Comparison of ENCODE assay signal across 1 cellular context in genomic region chr12:130971871-130972588, GRCh38.
TF ChIP-seq lines count a peak whose summit lies in the region.

No MANE protein-coding gene starts in this region.

TF ChIP-seq in HepG2, 621 proteins besides CTCF, POLR2A, EP300 and RAD21 (continued from another document and continues in another):
- no peak for TF ChIP-seq ZNF276 (CRISPR knock-in tag; IDR thresholded peaks at IDR 0.05; ENCODE audit: low read depth)
- TF ChIP-seq U2AF1 (optimal IDR thresholded peaks at IDR 0.05; ENCODE audit: low read depth, low read length), result no peak
- no peak for TF ChIP-seq PRDM4 (CRISPR knock-in tag; IDR thresholded peaks at IDR 0.05; ENCODE audit: borderline replicate concordance)
- TF ChIP-seq MBNL3 (CRISPR knock-in tag; conservative IDR thresholded peaks at IDR 0.05), result no peak
- TF ChIP-seq ELF3 (CRISPR knock-in tag; IDR thresholded peaks at IDR 0.05), result peak; percentile 61; the same call in 1 of the 2 replicates
- no peak for TF ChIP-seq ZNF773 (CRISPR knock-in tag; IDR thresholded peaks at IDR 0.05; ENCODE audit: borderline replicate concordance)
- no peak for TF ChIP-seq AGO1 (IDR thresholded peaks at IDR 0.05; ENCODE audit: low read depth, low read length, poor library complexity, severe bottlenecking)
- TF ChIP-seq TBP (CRISPR knock-in tag; IDR thresholded peaks at IDR 0.05), result no peak
- 0 out of 2 replicates have a peak, but pooled peaks have one; percentile 43 for TF ChIP-seq PHF21A (CRISPR knock-in tag; IDR thresholded peaks at IDR 0.05)
- no peak for TF ChIP-seq HOXA7 (CRISPR knock-in tag; IDR thresholded peaks at IDR 0.05)
- TF ChIP-seq ZNF703 (CRISPR knock-in tag; IDR thresholded peaks at IDR 0.05; ENCODE audit: borderline replicate concordance), result no peak
- no peak for TF ChIP-seq ATF2 (CRISPR knock-in tag; IDR thresholded peaks at IDR 0.05)
- TF ChIP-seq ZNF460 (CRISPR knock-in tag; IDR thresholded peaks at IDR 0.05; ENCODE audit: borderline replicate concordance), result no peak
- peak; percentile 11; the same call in 1 of the 2 replicates for TF ChIP-seq TFAP4 (IDR thresholded peaks at IDR 0.05; ENCODE audit: borderline replicate concordance, low read depth)
- TF ChIP-seq NFE2L2 (IDR thresholded peaks at IDR 0.05; ENCODE audit: low read length), result no peak
- TF ChIP-seq AKNA (CRISPR knock-in tag; IDR thresholded peaks at IDR 0.05; ENCODE audit: borderline replicate concordance), result no peak
- peak; percentile 57; the same call in 1 of the 2 replicates for TF ChIP-seq ZNF878 (CRISPR knock-in tag; IDR thresholded peaks at IDR 0.05)
- no peak; the same call in 1 of the 2 replicates for TF ChIP-seq SAFB2 (CRISPR knock-in tag; IDR thresholded peaks at IDR 0.05; ENCODE audit: borderline replicate concordance, low read depth)
- TF ChIP-seq XRCC5 (optimal IDR thresholded peaks at IDR 0.05; ENCODE audit: low read length), result no peak
- TF ChIP-seq YEATS4 (CRISPR knock-in tag; IDR thresholded peaks at IDR 0.05; ENCODE audit: borderline replicate concordance), result peak; percentile 21; the same call in 1 of the 2 replicates
- peak; percentile 83 for TF ChIP-seq ZNF687 (CRISPR knock-in tag; IDR thresholded peaks at IDR 0.05)
- TF ChIP-seq AHDC1 (CRISPR knock-in tag; IDR thresholded peaks at IDR 0.05; ENCODE audit: borderline replicate concordance), result peak; percentile 76; the same call in 1 of the 2 replicates
- no peak for TF ChIP-seq ZNF710 (CRISPR knock-in tag; IDR thresholded peaks at IDR 0.05; ENCODE audit: borderline replicate concordance)
- TF ChIP-seq ZFP91 (CRISPR knock-in tag; IDR thresholded peaks at IDR 0.05; ENCODE audit: borderline replicate concordance), result peak; percentile 33; the same call in 1 of the 2 replicates
- peak; percentile 65; the same call in 1 of the 2 replicates for TF ChIP-seq IRF2 (CRISPR knock-in tag; IDR thresholded peaks at IDR 0.05)
